10 cellular contexts compared by ENCODE assay signal in the genomic region with DNA sequence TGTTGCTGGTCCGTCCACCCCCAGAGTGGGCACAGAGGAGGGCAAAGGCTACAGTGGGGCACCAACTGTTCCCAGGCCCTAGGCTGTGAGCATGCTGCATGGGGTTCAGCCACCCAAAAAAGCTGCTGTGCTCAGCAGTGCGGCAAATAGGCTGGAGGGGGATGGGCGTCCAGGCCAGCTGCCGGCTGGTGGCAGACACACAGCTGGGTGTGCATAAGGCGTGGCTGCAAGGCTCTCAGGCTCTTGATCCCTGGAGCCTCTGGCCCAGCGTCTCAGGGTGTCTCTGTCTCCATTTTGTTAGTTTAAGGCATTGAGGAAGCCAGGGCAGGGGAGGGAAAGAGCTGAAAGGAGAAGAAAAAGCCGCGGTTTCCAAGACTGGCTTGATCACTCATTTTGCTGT. TPM values are rescaled to one million over a fixed set of nuclear protein-coding genes. Genes with fewer than 3 reads are reported as not detected.
DNase-seq lines count a peak whose midpoint lies in the region; ATAC-seq and TF ChIP-seq lines count a peak whose summit lies in the region.
"Had no signal": no experiment of that assay in that cellular context is flagged by ENCODE, and none has a peak within 500 bp of the region (broad histone marks: within the 10 kb centered on the region; RNA-seq: fewer than 3 reads in every experiment).

No MANE protein-coding gene starts in this region.

- peaks cover 9 to 14% of the 10 kb centered on the region in 2 experiments for H3K36me3 ChIP-seq in HEK293 (ENCODE audit: control insufficient read depth in 2 of 2, insufficient read depth in 1 of 2, low read length in 2 of 2)

- H3K4me3 Mint-ChIP-seq in memory B cell (peak overlapping the region; percentile 73), H9 (peak overlapping the region in 1 of 2 experiments; percentile 42; a peak in 3 of 5 replicates)

- no peak overlapping the region for H2AK5ac ChIP-seq in H9 (ENCODE audit: insufficient read length, low read length)

- H3K23me2 ChIP-seq in H9 (ENCODE audit: insufficient read length, low read depth, low read length, poor library complexity, severe bottlenecking): peaks cover 6% of the 10 kb centered on the region

- no peak overlapping the region for H3K4me2 ChIP-seq in H9 (ENCODE audit: insufficient read depth, insufficient read length, low read length)

- no peaks in the 10 kb centered on the region for H3K27me3 ChIP-seq in H9 (ENCODE audit: insufficient read depth, low read length)
- H3K27me3 ChIP-seq: SJSA1 had no signal

- H3K36me3 Mint-ChIP-seq in memory B cell (peaks cover 8% of the 10 kb centered on the region), H9 (ENCODE audit: insufficient read depth in 1 of 3, low read depth in 3 of 3) (peaks cover 9 to 14% (median 13%) of the 10 kb centered on the region in 3 experiments)

- no peak overlapping the region for H4K5ac ChIP-seq in H9 (ENCODE audit: insufficient read length, low read depth, low read length)

- H3T11ph ChIP-seq in H9 (ENCODE audit: low read length): no peak overlapping the region

- H2BK15ac ChIP-seq in H9 (ENCODE audit: low read depth, low read length): no peak overlapping the region

- peak; percentile 91 for ATAC-seq in memory B cell (ENCODE audit: low read depth)

- DNase-seq in DMS53 (lab: John Stamatoyannopoulos, UW): peak; percentile 70
- DNase-seq in DMS53 treated with DMSO at 0.1 percent for 48 hours (lab: John Stamatoyannopoulos, UW; ENCODE audit: unreplicated experiment): no peak
- DNase-seq in RWPE1 (ENCODE audit: low spot score): no peak
- DNase-seq in memory B cell (ENCODE audit: low spot score in 2 of 2): peak; percentile 69 to 76
- DNase-seq in putamen (ENCODE audit: low spot score): no peak
- DNase-seq in H9: no peak
- DNase-seq in NCI-H1436 (lab: John Stamatoyannopoulos, UW): no peak

- POLR2A ChIA-PET in HEK293 (lab: Yijun Ruan, JAX) (interaction anchor here (1.8 to 5.4 kb wide), 3 partner anchors 9 to 36 kb away, joined by 5 to 72 read pairs (median 22); a partner anchor contains a TSS), RWPE1 (lab: Yijun Ruan, JAX; ENCODE audit: low non-redundant PET) (no interaction called here)

- H4K8ac ChIP-seq in H9 (replicated peaks; ENCODE audit: insufficient read length, low read depth, low read length): no peak overlapping the region

- no peaks in the 10 kb centered on the region for H4K20me1 ChIP-seq in H9 (ENCODE audit: control insufficient read depth, insufficient read depth, insufficient read length)

- no peak overlapping the region for H3K9ac ChIP-seq in H9 (ENCODE audit: extremely low read depth, insufficient read length, low read length)

- no peaks in the 10 kb centered on the region for H3K9me3 Mint-ChIP-seq in memory B cell
- H3K9me3 Mint-ChIP-seq in H9: no peaks in the 10 kb centered on the region

- H3K4ac ChIP-seq in H9 (ENCODE audit: low read depth, low read length): no peak overlapping the region

- no peak overlapping the region for H3K27ac Mint-ChIP-seq in memory B cell
- H3K27ac Mint-ChIP-seq in H9: no peak overlapping the region

- H3K14ac ChIP-seq in H9 (ENCODE audit: insufficient read depth, low read length): no peak overlapping the region

- H2BK120ac ChIP-seq in H9 (ENCODE audit: low read depth, low read length, poor library complexity, severe bottlenecking): no peak overlapping the region

- no peaks in the 10 kb centered on the region for H3K79me1 ChIP-seq in H9 (ENCODE audit: insufficient read depth, low read depth, low read length, poor library complexity, severe bottlenecking)

- H3K56ac ChIP-seq in H9 (ENCODE audit: insufficient read length, low read depth, low read length): no peak overlapping the region

- WGBS in H9 (ENCODE audit: extremely low coverage, insufficient read length, low lambda C conversion rate): no CpG with 5 or more reads among the region's 8 CpGs

- no peak overlapping the region for H3K23ac ChIP-seq in H9 (ENCODE audit: insufficient read length, low read depth, low read length)

- H3K18ac ChIP-seq in H9 (ENCODE audit: insufficient read length, low read depth, low read length): no peak overlapping the region

- TF ChIP-seq CTCF in HEK293 (tag by site-specific recombination; IDR thresholded peaks at IDR 0.05): no peak
- TF ChIP-seq CTCF in RWPE1 (conservative IDR thresholded peaks at IDR 0.05; ENCODE audit: low read depth): no peak
- TF ChIP-seq CTCF in H9 (conservative IDR thresholded peaks at IDR 0.05): no peak

- H2BK5ac ChIP-seq in H9 (ENCODE audit: insufficient read length, low read length): no peak overlapping the region

- H3K9me3 ChIP-seq in HEK293 (ENCODE audit: control insufficient read depth, insufficient read depth, low read depth, low read length) (no peaks in the 10 kb centered on the region), H9 (ENCODE audit: control insufficient read depth, low read depth, low read length) (no peaks in the 10 kb centered on the region)
- H3K9me3 ChIP-seq: SJSA1 had no signal

- H3K27me3 Mint-ChIP-seq in memory B cell (peaks cover 7% of the 10 kb centered on the region), H9 (ENCODE audit: low read depth) (peaks cover 16% of the 10 kb centered on the region)

- H3K4me1 Mint-ChIP-seq in memory B cell: peaks cover 30% of the 10 kb centered on the region
- peaks cover 25 to 55% of the 10 kb centered on the region in 2 experiments for H3K4me1 Mint-ChIP-seq in H9

- no peak overlapping the region for H2AFZ ChIP-seq in H9 (ENCODE audit: low read length)

- no peak overlapping the region for H4K91ac ChIP-seq in H9 (ENCODE audit: insufficient read length, low read depth, low read length)

- H3K79me2 ChIP-seq in H9 (ENCODE audit: insufficient read depth, low read length): no peaks in the 10 kb centered on the region

- H3K27ac ChIP-seq in HEK293 (ENCODE audit: extremely low read depth, low read depth, low read length) (no peak overlapping the region), RWPE1 (peak overlapping the region; percentile 60), H9 (ENCODE audit: insufficient read length, low read depth, low read length) (no peak overlapping the region)
- H3K27ac ChIP-seq: 22Rv1, SJSA1 had no signal

- H3K4me1 ChIP-seq in HEK293 (ENCODE audit: control insufficient read depth, insufficient read depth, low read length) (peaks cover 16% of the 10 kb centered on the region), H9 (ENCODE audit: insufficient read depth, low read length) (no peaks in the 10 kb centered on the region; the same call in 1 of the 2 replicates)

- H2BK20ac ChIP-seq in H9 (ENCODE audit: low read depth, low read length, poor library complexity, severe bottlenecking): no peak overlapping the region

- CTCF ChIA-PET in HEK293 (lab: Yijun Ruan, JAX): interaction anchor here (0.8 to 18.9 kb wide), 10 partner anchors 9 to 426 kb away, joined by 3 to 733 read pairs (median 5); a partner anchor contains a TSS
- CTCF ChIA-PET in RWPE1 (lab: Yijun Ruan, JAX): interaction anchor here (0.7 to 5.0 kb wide), 5 partner anchors 23 to 403 kb away, joined by 3 to 145 read pairs (median 6); no protein-coding TSS in a partner anchor

- no peak overlapping the region for H2BK12ac ChIP-seq in H9 (ENCODE audit: insufficient read length, low read depth, low read length)

- H3K4me3 ChIP-seq in HEK293 (ENCODE audit: low read depth, low read length): no peak overlapping the region

TF ChIP-seq in HEK293, 187 proteins besides CTCF, POLR2A, EP300 and RAD21 (continues in another document):
- peak; percentile 53 for TF ChIP-seq ZBTB8A (tag by site-specific recombination; IDR thresholded peaks at IDR 0.05)
- TF ChIP-seq, protein P1, sequence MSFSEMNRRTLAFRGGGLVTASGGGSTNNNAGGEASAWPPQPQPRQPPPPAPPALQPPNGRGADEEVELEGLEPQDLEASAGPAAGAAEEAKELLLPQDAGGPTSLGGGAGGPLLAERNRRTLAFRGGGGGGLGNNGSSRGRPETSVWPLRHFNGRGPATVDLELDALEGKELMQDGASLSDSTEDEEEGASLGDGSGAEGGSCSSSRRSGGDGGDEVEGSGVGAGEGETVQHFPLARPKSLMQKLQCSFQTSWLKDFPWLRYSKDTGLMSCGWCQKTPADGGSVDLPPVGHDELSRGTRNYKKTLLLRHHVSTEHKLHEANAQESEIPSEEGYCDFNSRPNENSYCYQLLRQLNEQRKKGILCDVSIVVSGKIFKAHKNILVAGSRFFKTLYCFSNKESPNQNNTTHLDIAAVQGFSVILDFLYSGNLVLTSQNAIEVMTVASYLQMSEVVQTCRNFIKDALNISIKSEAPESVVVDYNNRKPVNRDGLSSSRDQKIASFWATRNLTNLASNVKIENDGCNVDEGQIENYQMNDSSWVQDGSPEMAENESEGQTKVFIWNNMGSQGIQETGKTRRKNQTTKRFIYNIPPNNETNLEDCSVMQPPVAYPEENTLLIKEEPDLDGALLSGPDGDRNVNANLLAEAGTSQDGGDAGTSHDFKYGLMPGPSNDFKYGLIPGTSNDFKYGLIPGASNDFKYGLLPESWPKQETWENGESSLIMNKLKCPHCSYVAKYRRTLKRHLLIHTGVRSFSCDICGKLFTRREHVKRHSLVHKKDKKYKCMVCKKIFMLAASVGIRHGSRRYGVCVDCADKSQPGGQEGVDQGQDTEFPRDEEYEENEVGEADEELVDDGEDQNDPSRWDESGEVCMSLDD (tag by site-specific recombination; IDR thresholded peaks at IDR 0.05): no peak
- TF ChIP-seq ZFP69B (tag by site-specific recombination; IDR thresholded peaks at IDR 0.05): no peak
- no peak for TF ChIP-seq ZNF184 (tag by site-specific recombination; IDR thresholded peaks at IDR 0.05)
- no peak for TF ChIP-seq ZBTB7A (tag by site-specific recombination; IDR thresholded peaks at IDR 0.05; ENCODE audit: low read depth)
- TF ChIP-seq ZNF169 (tag by site-specific recombination; IDR thresholded peaks at IDR 0.05): no peak
- TF ChIP-seq BCL11B (tag by site-specific recombination; IDR thresholded peaks at IDR 0.05; ENCODE audit: low read depth): no peak
- no peak for TF ChIP-seq ZNF366 (tag by site-specific recombination; conservative IDR thresholded peaks at IDR 0.05)
- TF ChIP-seq, protein P2, sequence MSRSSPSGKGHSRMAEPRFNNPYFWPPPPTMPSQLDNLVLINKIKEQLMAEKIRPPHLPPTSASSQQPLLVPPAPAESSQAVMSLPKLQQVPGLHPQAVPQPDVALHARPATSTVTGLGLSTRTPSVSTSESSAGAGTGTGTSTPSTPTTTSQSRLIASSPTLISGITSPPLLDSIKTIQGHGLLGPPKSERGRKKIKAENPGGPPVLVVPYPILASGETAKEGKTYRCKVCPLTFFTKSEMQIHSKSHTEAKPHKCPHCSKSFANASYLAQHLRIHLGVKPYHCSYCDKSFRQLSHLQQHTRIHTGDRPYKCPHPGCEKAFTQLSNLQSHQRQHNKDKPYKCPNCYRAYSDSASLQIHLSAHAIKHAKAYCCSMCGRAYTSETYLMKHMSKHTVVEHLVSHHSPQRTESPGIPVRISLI (tag by site-specific recombination; IDR thresholded peaks at IDR 0.05): no peak
- no peak for TF ChIP-seq KLF10 (tag by site-specific recombination; IDR thresholded peaks at IDR 0.05)
- TF ChIP-seq GLIS2 (tag by site-specific recombination; IDR thresholded peaks at IDR 0.05): no peak; the same call in 1 of the 2 replicates
- no peak for TF ChIP-seq ZNF157 (tag by site-specific recombination; IDR thresholded peaks at IDR 0.05)

RNA-seq across cellular contexts. Expression of a gene that starts 8.8 kb away (rescaled TPM):
- 2,038 and 2,051 TPM in 2 replicates for total RNA-seq in H9 (2021)

RNA-seq across cellular contexts. Expression of a gene that starts 11.4 kb away (rescaled TPM):
- total RNA-seq in H9 (2021): 17.5 and 20.0 TPM in 2 replicates

RNA-seq across cellular contexts. Expression of a gene that starts 16.9 kb away (rescaled TPM):
- 1.5 and 2.5 TPM in 2 replicates for total RNA-seq in H9 (2021)
- total RNA-seq: SJSA1 had no signal

RNA-seq across cellular contexts. Expression of a gene that starts 42.9 kb away (rescaled TPM):
- not detected in 2 replicates for total RNA-seq in H9 (2021)
- total RNA-seq: SJSA1 had no signal

RNA-seq across cellular contexts. Expression of a gene that starts 57.5 kb away (rescaled TPM):
- 1.6 and 2.0 TPM in 2 replicates for total RNA-seq in H9 (2021)
- total RNA-seq: SJSA1 had no signal

Comparison
In these comparisons a context has a peak if more than half of its experiments do, and no peak if none do; other contexts are left out.
1. DNase-seq: peak in DMS53 (single experiment) and memory B cell (2 of 2); none in DMS53 treated with DMSO at 0.1 percent for 48 hours (single experiment), RWPE1 (single experiment), putamen (single experiment), H9 (single experiment) and NCI-H1436 (single experiment).